Comparison of ENCODE assay signal across 18 cellular contexts in the genomic region with DNA sequence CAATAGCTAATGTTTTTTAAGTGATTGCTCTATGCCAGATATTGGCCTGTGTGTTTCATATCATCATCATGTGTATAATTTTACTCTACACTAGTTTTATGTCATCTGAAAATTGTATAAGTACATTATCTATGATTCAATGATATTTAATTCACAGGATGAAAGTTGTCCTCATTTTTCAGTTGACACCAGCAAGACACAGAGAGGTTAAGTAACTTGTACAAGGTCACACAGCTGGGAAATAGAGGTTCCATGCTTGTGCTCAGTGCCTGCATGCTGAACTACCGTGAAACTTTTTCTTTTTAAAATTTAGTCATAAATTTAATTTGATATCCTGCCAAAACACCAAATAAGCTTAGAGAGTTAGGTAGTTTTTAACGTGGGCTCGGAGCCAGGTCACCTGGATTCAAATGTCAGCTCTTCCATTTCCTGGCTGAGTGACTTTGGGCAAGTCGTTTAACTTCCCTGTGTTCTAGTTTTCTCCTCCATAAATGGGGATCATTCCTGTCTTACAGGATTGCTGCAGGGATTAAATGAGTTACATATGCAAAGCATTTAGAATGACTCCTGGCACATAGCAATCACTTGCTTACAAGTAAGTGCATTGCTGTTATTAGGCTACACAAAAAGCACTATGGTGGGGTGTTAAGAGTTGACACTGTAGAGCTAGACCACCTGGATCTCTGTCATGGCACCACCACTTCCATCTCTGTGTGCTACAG.
DNase-seq lines count a peak whose midpoint lies in the region; FAIRE-seq and TF ChIP-seq lines count a peak whose summit lies in the region.
"Had no signal": no experiment of that assay in that cellular context is flagged by ENCODE, and none has a peak within 500 bp of the region (broad histone marks: within the 10 kb centered on the region; RNA-seq: fewer than 3 reads in every experiment).

No MANE protein-coding gene starts in this region.

- peak overlapping the region in 3 of 5 experiments; percentile 24 to 88 (median 28) for H3K27ac Mint-ChIP-seq in brain
- H3K27ac Mint-ChIP-seq: activated naive CD8-positive, alpha-beta T cell treated with anti-CD3 and anti-CD28 coated beads, Interleukin-2, amount 10 ng/mL, durations not matched to agents 7 days and 5 days had no signal

- H3K14ac ChIP-seq in neuronal stem cell (ENCODE audit: low read length): no peak overlapping the region

- no peaks in the 10 kb centered on the region for H3K9me2 ChIP-seq in OCI-LY1 (ENCODE audit: low read depth, low read length)

- peaks cover 75% of the 10 kb centered on the region for H3K4me1 ChIP-seq in OCI-LY1 (ENCODE audit: insufficient read depth, low read length, severe bottlenecking)
- peaks cover 3 to 11% of the 10 kb centered on the region in 2 donors for H3K4me1 ChIP-seq in neuronal stem cell (ENCODE audit: control insufficient read depth in 2 of 2, insufficient read depth in 1 of 2, low read depth in 1 of 2, low read length in 2 of 2)

- H4K20me1 ChIP-seq in OCI-LY1 (ENCODE audit: insufficient read depth, low read length): no peaks in the 10 kb centered on the region

- no peak overlapping the region for H3K4me3 Mint-ChIP-seq in brain
- H3K4me3 Mint-ChIP-seq: activated CD8-positive, alpha-beta memory T cell treated with anti-CD3 and anti-CD28 coated beads, Interleukin-2, amount 10 ng/mL, durations not matched to agents 7 days and 5 days; activated naive CD8-positive, alpha-beta T cell treated with anti-CD3 and anti-CD28 coated beads, Interleukin-2, amount 10 ng/mL, durations not matched to agents 7 days and 5 days had no signal

- H2BK5ac ChIP-seq in neuronal stem cell (ENCODE audit: low read length): no peak overlapping the region

- H3K4me3 ChIP-seq in OCI-LY1 (ENCODE audit: low read depth, low read length, poor library complexity, severe bottlenecking) (no peak overlapping the region), skin epidermis (no peak overlapping the region), neuronal stem cell (ENCODE audit: low read length in 2 of 2) (no peak overlapping the region)
- H3K4me3 ChIP-seq: BLaER1, cardiac muscle cell, tibial nerve had no signal

- no peak overlapping the region for H2BK15ac ChIP-seq in neuronal stem cell (ENCODE audit: low read length)

- H3K79me2 ChIP-seq in OCI-LY1 (ENCODE audit: insufficient read depth, low read length): no peaks in the 10 kb centered on the region

- H3K36me3 ChIP-seq in OCI-LY1 (ENCODE audit: insufficient read depth, low read length): no peaks in the 10 kb centered on the region
- H3K36me3 ChIP-seq in neuronal stem cell (replicated peaks in 1 of 2; ENCODE audit: control insufficient read depth in 2 of 2, insufficient read depth in 2 of 2, low read length in 2 of 2): no peaks in the 10 kb centered on the region
- H3K36me3 ChIP-seq: cardiac muscle cell, tibial nerve had no signal

- no peak overlapping the region for H3K18ac ChIP-seq in neuronal stem cell (ENCODE audit: low read length)

- H2AFZ ChIP-seq in OCI-LY1 (ENCODE audit: low read length): no peak overlapping the region
- H2AFZ ChIP-seq in neuronal stem cell (ENCODE audit: low read length): no peak overlapping the region

- peaks cover 39% of the 10 kb centered on the region for H3K4me1 Mint-ChIP-seq in brain

- H3K9me3 Mint-ChIP-seq in brain: no peaks in the 10 kb centered on the region
- H3K9me3 Mint-ChIP-seq: activated naive CD8-positive, alpha-beta T cell treated with anti-CD3 and anti-CD28 coated beads, Interleukin-2, amount 10 ng/mL, durations not matched to agents 7 days and 5 days had no signal

- H4K8ac ChIP-seq in neuronal stem cell (ENCODE audit: low read depth, low read length): no peak overlapping the region

- no peak overlapping the region for H2BK12ac ChIP-seq in neuronal stem cell (ENCODE audit: low read length)

- no peak overlapping the region for H2AK5ac ChIP-seq in neuronal stem cell (ENCODE audit: low read depth, low read length)

- WGBS in neuronal stem cell (ENCODE audit: extremely low coverage in 2 of 2, insufficient read length in 2 of 2, insufficient replicate concordance in 1 of 2), 2 donors: no CpG with 5 or more reads among the region's 4 CpGs

- DNase-seq in GM19239 (ENCODE audit: insufficient read length, low spot score) (no peak), COR-L47 (lab: John Stamatoyannopoulos, UW) (no peak), neuronal stem cell (ENCODE audit: low spot score) (no peak), amniotic stem cell (lab: John Stamatoyannopoulos, UW) (no peak)
- DNase-seq: activated CD8-positive, alpha-beta memory T cell treated with anti-CD3 and anti-CD28 coated beads, Interleukin-2, amount 10 ng/mL, durations not matched to agents 7 days and 5 days; activated naive CD8-positive, alpha-beta T cell treated with anti-CD3 and anti-CD28 coated beads, Interleukin-2, amount 10 ng/mL, durations not matched to agents 7 days and 5 days; KG1; kidney; NCI-H1092 treated with DMSO at 0.1 percent for 48 hours; nucleus accumbens; stimulated activated CD4-positive, alpha-beta T cell treated with anti-CD3 and anti-CD28 coated beads, Interleukin-4, amount 100 ng/mL, for 24 hours had no signal

- H2BK120ac ChIP-seq in neuronal stem cell (ENCODE audit: low read depth, low read length): no peak overlapping the region

- H3K9ac ChIP-seq in OCI-LY1 (ENCODE audit: low read length): peak overlapping the region; percentile 36; the same call in 1 of the 2 replicates
- no peak overlapping the region for H3K9ac ChIP-seq in neuronal stem cell (ENCODE audit: low read depth, low read length, poor library complexity)
- H3K9ac ChIP-seq: BLaER1 had no signal

- no peak for TF ChIP-seq CTCF in OCI-LY1 (IDR thresholded peaks at IDR 0.05; ENCODE audit: low read length)
- TF ChIP-seq CTCF in brain (conservative IDR thresholded peaks at IDR 0.05): no peak

- H3K27ac ChIP-seq in OCI-LY1 (ENCODE audit: low read depth, low read length, poor library complexity, severe bottlenecking) (peak overlapping the region; percentile 96), skin epidermis (peak overlapping the region in 11 of 21 experiments; percentile 6 to 82 (median 25)), neuronal stem cell (replicated peaks; ENCODE audit: low read length) (no peak overlapping the region)
- H3K27ac ChIP-seq: BLaER1, cardiac muscle cell, RWPE1 had no signal

- H3K27me3 ChIP-seq in OCI-LY1 (ENCODE audit: insufficient read depth, low read length): no peaks in the 10 kb centered on the region
- no peaks in the 10 kb centered on the region for H3K27me3 ChIP-seq in neuronal stem cell (ENCODE audit: control insufficient read depth in 3 of 3, insufficient read depth in 3 of 3, low read depth in 1 of 3, low read length in 3 of 3)
- H3K27me3 ChIP-seq: BLaER1, cardiac muscle cell, tibial nerve had no signal

- no peak overlapping the region for H4K91ac ChIP-seq in neuronal stem cell (ENCODE audit: low read depth, low read length, poor library complexity)

- H3K4me2 ChIP-seq in OCI-LY1 (ENCODE audit: low read length) (no peak overlapping the region), neuronal stem cell (ENCODE audit: insufficient read depth, low read length, poor library complexity, severe bottlenecking) (no peak overlapping the region)
- H3K4me2 ChIP-seq: BLaER1 had no signal

- no peak overlapping the region for H3K4ac ChIP-seq in neuronal stem cell (ENCODE audit: low read length)

- no peak overlapping the region for H3K23ac ChIP-seq in neuronal stem cell (ENCODE audit: low read depth, low read length, poor library complexity)

- peak; percentile 8 for FAIRE-seq in GM19239 (lab: Jason Lieb, UNC)
- FAIRE-seq: kidney had no signal

- peaks cover 6% of the 10 kb centered on the region; the same call in 1 of the 2 replicates for H3F3A ChIP-seq in OCI-LY1 (ENCODE audit: insufficient read depth, low read length)

- no peaks in the 10 kb centered on the region for H3K79me1 ChIP-seq in neuronal stem cell (ENCODE audit: low read depth, low read length)

- H3K36me3 Mint-ChIP-seq in brain: no peaks in the 10 kb centered on the region

- no peaks in the 10 kb centered on the region for H3K27me3 Mint-ChIP-seq in brain
- H3K27me3 Mint-ChIP-seq: activated CD8-positive, alpha-beta memory T cell treated with anti-CD3 and anti-CD28 coated beads, Interleukin-2, amount 10 ng/mL, durations not matched to agents 7 days and 5 days; activated naive CD8-positive, alpha-beta T cell treated with anti-CD3 and anti-CD28 coated beads, Interleukin-2, amount 10 ng/mL, durations not matched to agents 7 days and 5 days had no signal

- H3K9me3 ChIP-seq in OCI-LY1 (ENCODE audit: low read length): no peaks in the 10 kb centered on the region
- no peaks in the 10 kb centered on the region for H3K9me3 ChIP-seq in neuronal stem cell (replicated peaks in 1 of 2; ENCODE audit: control insufficient read depth in 2 of 2, insufficient read depth in 1 of 2, low read depth in 1 of 2, low read length in 2 of 2)
- H3K9me3 ChIP-seq: BLaER1, tibial nerve had no signal
